In genomic region chr14:95006479-95006878, GRCh38 we compare ENCODE assay signal across 33 cellular contexts.
"Had no signal": no experiment of that assay in that cellular context is flagged by ENCODE, and none has a peak within 500 bp of the region (broad histone marks: within the 10 kb centered on the region; RNA-seq: fewer than 3 reads in every experiment).

No MANE protein-coding gene starts in this region.

- H3K9me3 ChIP-seq: adrenal gland, ascending aorta, body of pancreas had no signal

- H3K27ac ChIP-seq: adrenal gland, ascending aorta, body of pancreas, brain microvascular endothelial cell, cardiac muscle cell had no signal

- ATAC-seq: activated naive CD4-positive, alpha-beta T cell treated with anti-CD3 and anti-CD28 coated beads, Interleukin-2, amount 50 U/mL, for 72 hours; activated naive CD8-positive, alpha-beta T cell treated with anti-CD3 and anti-CD28 coated beads, Interleukin-2, amount 50 U/mL, for 24 hours; activated T-cell treated with anti-CD3 and anti-CD28 coated beads, Interleukin-2, amount 50 U/mL, for 4 hours; activated T-cell treated with anti-CD3 and anti-CD28 coated beads, Interleukin-2, amount 50 U/mL, for 72 hours; activated T-helper 17 cell treated with anti-CD3 and anti-CD28 coated beads, Interleukin-2, amount 50 U/mL, for 72 hours; body of pancreas had no signal

- DNase-seq: activated effector memory CD4-positive, alpha-beta T cell treated with anti-CD3 and anti-CD28 coated beads, Interleukin-2, amount 50 U/mL, for 16 hours; activated effector memory CD4-positive, alpha-beta T cell treated with Interleukin-2 at 50 U/mL for 16 hours; activated gamma-delta T cell; activated gamma-delta T cell treated with Interleukin-2 at 50 U/mL for 16 hours; activated naive CD4-positive, alpha-beta T cell; activated naive CD4-positive, alpha-beta T cell treated with anti-CD3 and anti-CD28 coated beads for 36 hours; activated naive CD4-positive, alpha-beta T cell treated with anti-CD3 and anti-CD28 coated beads, Interleukin-2, amount 10 ng/mL, durations not matched to agents 7 days and 5 days; activated naive CD4-positive, alpha-beta T cell treated with anti-CD3 and anti-CD28 coated beads, Interleukin-2, amount 50 U/mL, for 16 hours; activated naive CD4-positive, alpha-beta T cell treated with Interleukin-2 at 50 U/mL for 16 hours; activated naive CD8-positive, alpha-beta T cell treated with anti-CD3 and anti-CD28 coated beads for 36 hours; activated naive CD8-positive, alpha-beta T cell treated with anti-CD3 and anti-CD28 coated beads, Interleukin-2, amount 10 ng/mL, durations not matched to agents 7 days and 5 days; activated naive CD8-positive, alpha-beta T cell treated with anti-CD3 and anti-CD28 coated beads, Interleukin-2, amount 50 U/mL, for 24 hours; activated T-cell treated with anti-CD3 and anti-CD28 coated beads for 4 hours; activated T-cell treated with anti-CD3 and anti-CD28 coated beads, Interleukin-2, amount 50 U/mL, for 1 hour; activated T-cell treated with anti-CD3 and anti-CD28 coated beads, Interleukin-2, amount 50 U/mL, for 24 hours; activated T-cell treated with anti-CD3 and anti-CD28 coated beads, Interleukin-2, amount 50 U/mL, for 4 hours; activated T-cell treated with anti-CD3 and anti-CD28 coated beads, Interleukin-2, amount 50 U/mL, for 48 hours; activated T-cell treated with anti-CD3 and anti-CD28 coated beads, Interleukin-2, amount 50 U/mL, for 72 hours; adrenal gland; amniotic stem cell; amygdala; anterior cingulate cortex; aorta; body of pancreas; brain microvascular endothelial cell; caudate nucleus; central memory CD4-positive, alpha-beta T cell; cerebellar nuclear complex had no signal

- FAIRE-seq: astrocyte had no signal

- H3K4me3 ChIP-seq: adrenal gland, ascending aorta, body of pancreas, cardiac muscle cell had no signal

- H3K4me1 ChIP-seq: adrenal gland, body of pancreas had no signal

- H3K36me3 ChIP-seq: adrenal gland, ascending aorta, brain microvascular endothelial cell, cardiac muscle cell had no signal

- H3K27me3 ChIP-seq: ascending aorta, body of pancreas, brain microvascular endothelial cell, cardiac muscle cell had no signal
